1 cellular context compared by ENCODE assay signal in the genomic region with DNA sequence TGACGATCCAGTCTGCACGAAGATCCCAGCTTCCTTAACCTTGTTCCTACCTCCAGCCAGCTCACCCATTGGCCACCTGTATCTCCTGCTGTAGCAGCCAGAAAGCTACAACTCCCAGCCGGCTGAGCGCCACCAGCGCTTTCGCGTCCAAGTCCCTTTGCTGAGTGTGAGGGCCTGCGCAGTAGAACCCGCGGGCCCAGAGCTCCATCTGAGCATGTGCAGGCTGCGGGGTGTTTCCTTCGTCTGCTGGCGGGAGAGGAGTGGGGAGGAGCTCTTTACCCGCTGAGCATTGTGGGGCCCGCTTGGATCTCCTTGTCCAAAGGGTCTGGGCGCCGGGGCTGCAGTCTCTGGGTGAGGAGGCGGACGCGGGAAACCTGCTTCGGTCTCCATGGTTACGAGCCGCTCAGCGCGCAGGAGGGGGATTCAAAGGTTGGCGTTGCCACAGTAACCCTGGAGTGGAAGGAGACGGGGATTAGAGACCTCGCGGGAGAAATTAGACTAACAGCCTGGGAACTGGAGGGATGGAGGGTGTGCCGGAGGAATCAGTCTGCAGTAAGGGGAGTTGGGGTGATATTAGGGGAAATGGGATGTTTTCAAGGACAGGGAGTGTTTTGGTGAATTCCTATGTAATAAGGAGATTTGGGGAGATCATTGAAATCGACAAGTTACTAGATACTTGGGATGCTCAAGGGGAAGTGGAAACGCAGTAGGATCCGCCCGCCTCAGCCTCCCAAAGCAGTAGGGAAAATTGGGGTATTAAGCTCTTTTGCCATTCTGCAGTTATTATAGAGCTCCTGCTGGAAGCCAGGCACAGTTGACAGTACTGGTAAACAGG.
TF ChIP-seq lines count a peak whose summit lies in the region.

No MANE protein-coding gene starts in this region.

TF ChIP-seq in HepG2, 621 proteins besides CTCF, POLR2A, EP300 and RAD21 (continued from another document and continues in another):
- TF ChIP-seq ZBTB40 (IDR thresholded peaks at IDR 0.05), result no peak
- peak; percentile 63; the same call in 1 of the 2 replicates for TF ChIP-seq ZBTB40 (CRISPR knock-in tag; IDR thresholded peaks at IDR 0.05)
- no peak for TF ChIP-seq ZNF609 (CRISPR knock-in tag; IDR thresholded peaks at IDR 0.05; ENCODE audit: borderline replicate concordance)
- TF ChIP-seq, protein P1, sequence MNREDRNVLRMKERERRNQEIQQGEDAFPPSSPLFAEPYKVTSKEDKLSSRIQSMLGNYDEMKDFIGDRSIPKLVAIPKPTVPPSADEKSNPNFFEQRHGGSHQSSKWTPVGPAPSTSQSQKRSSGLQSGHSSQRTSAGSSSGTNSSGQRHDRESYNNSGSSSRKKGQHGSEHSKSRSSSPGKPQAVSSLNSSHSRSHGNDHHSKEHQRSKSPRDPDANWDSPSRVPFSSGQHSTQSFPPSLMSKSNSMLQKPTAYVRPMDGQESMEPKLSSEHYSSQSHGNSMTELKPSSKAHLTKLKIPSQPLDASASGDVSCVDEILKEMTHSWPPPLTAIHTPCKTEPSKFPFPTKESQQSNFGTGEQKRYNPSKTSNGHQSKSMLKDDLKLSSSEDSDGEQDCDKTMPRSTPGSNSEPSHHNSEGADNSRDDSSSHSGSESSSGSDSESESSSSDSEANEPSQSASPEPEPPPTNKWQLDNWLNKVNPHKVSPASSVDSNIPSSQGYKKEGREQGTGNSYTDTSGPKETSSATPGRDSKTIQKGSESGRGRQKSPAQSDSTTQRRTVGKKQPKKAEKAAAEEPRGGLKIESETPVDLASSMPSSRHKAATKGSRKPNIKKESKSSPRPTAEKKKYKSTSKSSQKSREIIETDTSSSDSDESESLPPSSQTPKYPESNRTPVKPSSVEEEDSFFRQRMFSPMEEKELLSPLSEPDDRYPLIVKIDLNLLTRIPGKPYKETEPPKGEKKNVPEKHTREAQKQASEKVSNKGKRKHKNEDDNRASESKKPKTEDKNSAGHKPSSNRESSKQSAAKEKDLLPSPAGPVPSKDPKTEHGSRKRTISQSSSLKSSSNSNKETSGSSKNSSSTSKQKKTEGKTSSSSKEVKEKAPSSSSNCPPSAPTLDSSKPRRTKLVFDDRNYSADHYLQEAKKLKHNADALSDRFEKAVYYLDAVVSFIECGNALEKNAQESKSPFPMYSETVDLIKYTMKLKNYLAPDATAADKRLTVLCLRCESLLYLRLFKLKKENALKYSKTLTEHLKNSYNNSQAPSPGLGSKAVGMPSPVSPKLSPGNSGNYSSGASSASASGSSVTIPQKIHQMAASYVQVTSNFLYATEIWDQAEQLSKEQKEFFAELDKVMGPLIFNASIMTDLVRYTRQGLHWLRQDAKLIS (CRISPR knock-in tag; IDR thresholded peaks at IDR 0.05), result no peak
- TF ChIP-seq, protein P2, sequence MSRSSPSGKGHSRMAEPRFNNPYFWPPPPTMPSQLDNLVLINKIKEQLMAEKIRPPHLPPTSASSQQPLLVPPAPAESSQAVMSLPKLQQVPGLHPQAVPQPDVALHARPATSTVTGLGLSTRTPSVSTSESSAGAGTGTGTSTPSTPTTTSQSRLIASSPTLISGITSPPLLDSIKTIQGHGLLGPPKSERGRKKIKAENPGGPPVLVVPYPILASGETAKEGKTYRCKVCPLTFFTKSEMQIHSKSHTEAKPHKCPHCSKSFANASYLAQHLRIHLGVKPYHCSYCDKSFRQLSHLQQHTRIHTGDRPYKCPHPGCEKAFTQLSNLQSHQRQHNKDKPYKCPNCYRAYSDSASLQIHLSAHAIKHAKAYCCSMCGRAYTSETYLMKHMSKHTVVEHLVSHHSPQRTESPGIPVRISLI (CRISPR knock-in tag; IDR thresholded peaks at IDR 0.05; ENCODE audit: borderline replicate concordance), result no peak
- TF ChIP-seq PRPF4 (IDR thresholded peaks at IDR 0.05; ENCODE audit: low read depth, low read length, poor library complexity, severe bottlenecking), result no peak
- no peak for TF ChIP-seq MIXL1 (CRISPR knock-in tag; IDR thresholded peaks at IDR 0.05)
- no peak for TF ChIP-seq NR2F1 (CRISPR knock-in tag; IDR thresholded peaks at IDR 0.05)
- peak; percentile 56; the same call in 1 of the 2 replicates for TF ChIP-seq KDM5B (CRISPR knock-in tag; IDR thresholded peaks at IDR 0.05; ENCODE audit: borderline replicate concordance)
- TF ChIP-seq, protein P3, sequence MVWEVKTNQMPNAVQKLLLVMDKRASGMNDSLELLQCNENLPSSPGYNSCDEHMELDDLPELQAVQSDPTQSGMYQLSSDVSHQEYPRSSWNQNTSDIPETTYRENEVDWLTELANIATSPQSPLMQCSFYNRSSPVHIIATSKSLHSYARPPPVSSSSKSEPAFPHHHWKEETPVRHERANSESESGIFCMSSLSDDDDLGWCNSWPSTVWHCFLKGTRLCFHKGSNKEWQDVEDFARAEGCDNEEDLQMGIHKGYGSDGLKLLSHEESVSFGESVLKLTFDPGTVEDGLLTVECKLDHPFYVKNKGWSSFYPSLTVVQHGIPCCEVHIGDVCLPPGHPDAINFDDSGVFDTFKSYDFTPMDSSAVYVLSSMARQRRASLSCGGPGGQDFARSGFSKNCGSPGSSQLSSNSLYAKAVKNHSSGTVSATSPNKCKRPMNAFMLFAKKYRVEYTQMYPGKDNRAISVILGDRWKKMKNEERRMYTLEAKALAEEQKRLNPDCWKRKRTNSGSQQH (CRISPR knock-in tag; IDR thresholded peaks at IDR 0.05; ENCODE audit: low read depth), result no peak
- TF ChIP-seq SKIL (CRISPR knock-in tag; IDR thresholded peaks at IDR 0.05; ENCODE audit: borderline replicate concordance), result no peak
- TF ChIP-seq, protein P4, sequence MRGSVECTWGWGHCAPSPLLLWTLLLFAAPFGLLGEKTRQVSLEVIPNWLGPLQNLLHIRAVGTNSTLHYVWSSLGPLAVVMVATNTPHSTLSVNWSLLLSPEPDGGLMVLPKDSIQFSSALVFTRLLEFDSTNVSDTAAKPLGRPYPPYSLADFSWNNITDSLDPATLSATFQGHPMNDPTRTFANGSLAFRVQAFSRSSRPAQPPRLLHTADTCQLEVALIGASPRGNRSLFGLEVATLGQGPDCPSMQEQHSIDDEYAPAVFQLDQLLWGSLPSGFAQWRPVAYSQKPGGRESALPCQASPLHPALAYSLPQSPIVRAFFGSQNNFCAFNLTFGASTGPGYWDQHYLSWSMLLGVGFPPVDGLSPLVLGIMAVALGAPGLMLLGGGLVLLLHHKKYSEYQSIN (CRISPR knock-in tag; IDR thresholded peaks at IDR 0.05; ENCODE audit: borderline replicate concordance), result no peak
- no peak for TF ChIP-seq SIX1 (CRISPR knock-in tag; IDR thresholded peaks at IDR 0.05; ENCODE audit: borderline replicate concordance)
- no peak for TF ChIP-seq ZFYVE20 (CRISPR knock-in tag; IDR thresholded peaks at IDR 0.05; ENCODE audit: borderline replicate concordance, low read depth)
- no peak for TF ChIP-seq ATM (IDR thresholded peaks at IDR 0.05; ENCODE audit: borderline replicate concordance)
- TF ChIP-seq REXO4 (CRISPR knock-in tag; IDR thresholded peaks at IDR 0.05; ENCODE audit: borderline replicate concordance), result no peak
- no peak for TF ChIP-seq ZFP82 (CRISPR knock-in tag; IDR thresholded peaks at IDR 0.05; ENCODE audit: borderline replicate concordance)
- TF ChIP-seq, protein P5, sequence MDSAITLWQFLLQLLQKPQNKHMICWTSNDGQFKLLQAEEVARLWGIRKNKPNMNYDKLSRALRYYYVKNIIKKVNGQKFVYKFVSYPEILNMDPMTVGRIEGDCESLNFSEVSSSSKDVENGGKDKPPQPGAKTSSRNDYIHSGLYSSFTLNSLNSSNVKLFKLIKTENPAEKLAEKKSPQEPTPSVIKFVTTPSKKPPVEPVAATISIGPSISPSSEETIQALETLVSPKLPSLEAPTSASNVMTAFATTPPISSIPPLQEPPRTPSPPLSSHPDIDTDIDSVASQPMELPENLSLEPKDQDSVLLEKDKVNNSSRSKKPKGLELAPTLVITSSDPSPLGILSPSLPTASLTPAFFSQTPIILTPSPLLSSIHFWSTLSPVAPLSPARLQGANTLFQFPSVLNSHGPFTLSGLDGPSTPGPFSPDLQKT (CRISPR knock-in tag; IDR thresholded peaks at IDR 0.05; ENCODE audit: borderline replicate concordance), result no peak
- TF ChIP-seq ZNF652 (CRISPR knock-in tag; IDR thresholded peaks at IDR 0.05; ENCODE audit: borderline replicate concordance, low read depth), result no peak
